Comparison of ENCODE assay signal across 21 cellular contexts in genomic region chr1:16342331-16343062, GRCh38.
"Had no signal": no experiment of that assay in that cellular context is flagged by ENCODE, and none has a peak within 500 bp of the region (broad histone marks: within the 10 kb centered on the region; RNA-seq: fewer than 3 reads in every experiment).

No MANE protein-coding gene starts in this region.

- ATAC-seq: activated T-cell treated with anti-CD3 and anti-CD28 coated beads, Interleukin-2, amount 50 U/mL, for 4 hours; foreskin keratinocyte; pancreas had no signal

- H3K36me3 Mint-ChIP-seq: activated naive CD8-positive, alpha-beta T cell treated with anti-CD3 and anti-CD28 coated beads for 36 hours had no signal

- H3K4me3 Mint-ChIP-seq: activated naive CD8-positive, alpha-beta T cell treated with anti-CD3 and anti-CD28 coated beads for 36 hours; activated T-cell treated with anti-CD3 and anti-CD28 coated beads, Interleukin-2, amount 50 U/mL, for 4 hours; brain; immature natural killer cell; neural progenitor cell; T-helper 2 cell treated with Interferon-gamma antibody and Interleukin-4, amounts not matched to agents 5 μg/mL and 100 μg/mL, for 36 hours had no signal

- H3K4me1 ChIP-seq: foreskin keratinocyte, neural progenitor cell, pancreas had no signal

- H3K9me3 Mint-ChIP-seq: activated naive CD8-positive, alpha-beta T cell treated with anti-CD3 and anti-CD28 coated beads for 36 hours; activated T-cell treated with anti-CD3 and anti-CD28 coated beads, Interleukin-2, amount 50 U/mL, for 4 hours; immature natural killer cell; neural progenitor cell; T-helper 2 cell treated with Interferon-gamma antibody and Interleukin-4, amounts not matched to agents 5 μg/mL and 100 μg/mL, for 36 hours had no signal

- H3K4me2 ChIP-seq: neural progenitor cell had no signal

- H2AFZ ChIP-seq: neural progenitor cell had no signal

- FAIRE-seq: endothelial cell of umbilical vein, pancreas had no signal

- H3K27me3 Mint-ChIP-seq: activated naive CD8-positive, alpha-beta T cell treated with anti-CD3 and anti-CD28 coated beads for 36 hours; brain had no signal

- H3K27ac Mint-ChIP-seq: activated naive CD8-positive, alpha-beta T cell treated with anti-CD3 and anti-CD28 coated beads for 36 hours; brain; neural progenitor cell; T-helper 2 cell treated with Interferon-gamma antibody and Interleukin-4, amounts not matched to agents 5 μg/mL and 100 μg/mL, for 36 hours had no signal

- H3K27ac ChIP-seq: foreskin keratinocyte, neural progenitor cell, pancreas had no signal

- H3K9ac ChIP-seq: neural progenitor cell had no signal

- H3K27me3 ChIP-seq: foreskin keratinocyte, neural progenitor cell, pancreas had no signal

- H3K36me3 ChIP-seq: neural progenitor cell, pancreas had no signal

- H3K9me3 ChIP-seq: pancreas had no signal

- H3K4me3 ChIP-seq: lung, neural progenitor cell, pancreas had no signal

- DNase-seq: activated CD4-positive, alpha-beta T cell treated with anti-CD3 and anti-CD28 coated beads for 1 hour; activated CD4-positive, alpha-beta T cell treated with anti-CD3 and anti-CD28 coated beads, Interleukin-2, amount 50 U/mL, for 48 hours; activated gamma-delta T cell; activated naive CD8-positive, alpha-beta T cell treated with anti-CD3 and anti-CD28 coated beads for 36 hours; activated T-cell treated with anti-CD3 and anti-CD28 coated beads, Interleukin-2, amount 50 U/mL, for 4 hours; amygdala; central memory CD4-positive, alpha-beta T cell; cortex of kidney; effector CD4-positive, alpha-beta T cell; foreskin keratinocyte; immature natural killer cell; pancreas; stimulated activated CD4-positive, alpha-beta T cell treated with anti-CD3 and anti-CD28 coated beads, Interleukin-4, amount 100 ng/mL, for 1 hour; stimulated activated naive CD4-positive, alpha-beta T cell treated with Interleukin-2 at 50 U/mL for 16 hours; substantia nigra; trophoblast cell had no signal
